ENCODE assay signal across 8 cellular contexts in the genomic region with DNA sequence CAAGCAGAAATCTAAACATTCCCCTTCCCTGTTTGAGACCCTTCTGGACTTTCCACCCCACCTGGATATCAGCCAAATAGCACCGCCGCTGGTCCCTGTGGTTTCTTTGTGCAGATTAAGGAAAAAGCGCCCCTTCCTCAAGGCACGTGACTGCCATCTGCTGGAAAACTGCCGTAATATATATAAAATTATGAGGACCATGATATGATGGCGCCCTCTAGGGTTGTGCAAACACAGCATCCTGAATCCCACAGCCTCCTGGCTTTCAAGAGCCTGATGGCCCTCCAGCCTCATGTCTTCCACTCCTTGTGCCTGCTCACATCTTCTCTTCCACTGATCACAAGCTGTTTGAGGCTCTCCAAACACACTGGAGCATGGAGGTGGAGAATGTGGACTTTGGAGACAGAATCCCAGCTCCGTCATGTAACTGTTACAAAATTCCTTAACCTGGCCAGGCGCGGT.
A peak's percentile ranks its signal among the peaks of the same experiment; 100 is the strongest.
DNase-seq lines count a peak whose midpoint lies in the region; ATAC-seq, FAIRE-seq and TF ChIP-seq lines count a peak whose summit lies in the region.

No MANE protein-coding gene starts in this region.

- FAIRE-seq in GM12891 (lab: Jason Lieb, UNC), result no peak

- H3K9me3 Mint-ChIP-seq in HFFc6, result no peaks in the 10 kb centered on the region
- H3K9me3 Mint-ChIP-seq in stimulated activated effector memory CD8-positive, alpha-beta T cell treated with anti-CD3 and anti-CD28 coated beads, Interleukin-12 subunit alpha, Interleukin-12 subunit beta, amount 100 ng/mL, for 72 hours, result no peaks in the 10 kb centered on the region

- TF ChIP-seq CTCF in HFFc6 (IDR thresholded peaks at IDR 0.05), result peak; percentile 86

- H3K4me1 Mint-ChIP-seq in HFFc6 (ENCODE audit: low read depth), result no peaks in the 10 kb centered on the region
- H3K4me1 Mint-ChIP-seq in stimulated activated effector memory CD8-positive, alpha-beta T cell treated with anti-CD3 and anti-CD28 coated beads, Interleukin-12 subunit alpha, Interleukin-12 subunit beta, amount 100 ng/mL, for 72 hours, result peaks cover 12% of the 10 kb centered on the region

- H3K27ac Mint-ChIP-seq in HFFc6, result no peak overlapping the region
- no peak overlapping the region for H3K27ac Mint-ChIP-seq in stimulated activated effector memory CD8-positive, alpha-beta T cell treated with anti-CD3 and anti-CD28 coated beads, Interleukin-12 subunit alpha, Interleukin-12 subunit beta, amount 100 ng/mL, for 72 hours

- peaks cover 54% of the 10 kb centered on the region for H3K27me3 Mint-ChIP-seq in HFFc6 (ENCODE audit: insufficient read depth)

- ATAC-seq in stimulated activated effector memory CD8-positive, alpha-beta T cell treated with anti-CD3 and anti-CD28 coated beads, Interleukin-12 subunit alpha, Interleukin-12 subunit beta, amount 100 ng/mL, for 72 hours, result no peak

- H3K4me3 Mint-ChIP-seq in HFFc6, result no peak overlapping the region
- no peak overlapping the region for H3K4me3 Mint-ChIP-seq in stimulated activated effector memory CD8-positive, alpha-beta T cell treated with anti-CD3 and anti-CD28 coated beads, Interleukin-12 subunit alpha, Interleukin-12 subunit beta, amount 100 ng/mL, for 72 hours

- no peaks in the 10 kb centered on the region for H3K36me3 Mint-ChIP-seq in HFFc6 (ENCODE audit: low read depth)
- H3K36me3 Mint-ChIP-seq in stimulated activated effector memory CD8-positive, alpha-beta T cell treated with anti-CD3 and anti-CD28 coated beads, Interleukin-12 subunit alpha, Interleukin-12 subunit beta, amount 100 ng/mL, for 72 hours, result no peaks in the 10 kb centered on the region

- DNase-seq in COLO829 (ENCODE audit: low spot score) (peak; percentile 63), HFFc6 (peak; percentile 49), NOMO-1 treated with DMSO at 0.1 percent for 48 hours (lab: John Stamatoyannopoulos, UW; ENCODE audit: unreplicated experiment) (peak; percentile 40), inferior parietal cortex (ENCODE audit: extremely low spot score) (peak; percentile 32), GM12891 (ENCODE audit: insufficient read length, low spot score) (no peak), mucosa of gallbladder (ENCODE audit: low spot score) (no peak)
- DNase-seq in activated naive CD4-positive, alpha-beta T cell treated with anti-CD3 and anti-CD28 coated beads, Interleukin-2, amount 50 U/mL, for 16 hours, result peak; percentile 20
- DNase-seq in stimulated activated effector memory CD8-positive, alpha-beta T cell treated with anti-CD3 and anti-CD28 coated beads, Interleukin-12 subunit alpha, Interleukin-12 subunit beta, amount 100 ng/mL, for 72 hours (ENCODE audit: low spot score in 2 of 2), result peak; percentile 5 to 56

- TF ChIP-seq POLR2A in GM12891 (IDR thresholded peaks at IDR 0.05; ENCODE audit: low read depth, low read length), result no peak

TF ChIP-seq in GM12891, 5 proteins besides CTCF, POLR2A, EP300 and RAD21:
- TF ChIP-seq TAF1 (IDR thresholded peaks at IDR 0.05; ENCODE audit: low read depth, low read length) (no peak), PAX5 (IDR thresholded peaks at IDR 0.05; ENCODE audit: insufficient read depth, low read length, severe bottlenecking) (no peak), POU2F2 (IDR thresholded peaks at IDR 0.05; ENCODE audit: low read depth, low read length) (no peak), SPI1 (IDR thresholded peaks at IDR 0.05; ENCODE audit: low read depth, low read length) (no peak), POLR2AphosphoS5 (IDR thresholded peaks at IDR 0.05; ENCODE audit: low read depth, low read length) (no peak)

Comparison
In these comparisons a context has a peak if more than half of its experiments do, and no peak if none do; other contexts are left out.
1. DNase-seq: peak in COLO829 (single experiment), HFFc6 (single experiment), NOMO-1 treated with DMSO at 0.1 percent for 48 hours (single experiment), activated naive CD4-positive, alpha-beta T cell treated with anti-CD3 and anti-CD28 coated beads, Interleukin-2, amount 50 U/mL, for 16 hours (single experiment), inferior parietal cortex (single experiment) and stimulated activated effector memory CD8-positive, alpha-beta T cell treated with anti-CD3 and anti-CD28 coated beads, Interleukin-12 subunit alpha, Interleukin-12 subunit beta, amount 100 ng/mL, for 72 hours (2 of 2); none in GM12891 (single experiment) and mucosa of gallbladder (single experiment).